ENCODE assay signal across 14 cellular contexts in genomic region chr11:130612291-130612802, GRCh38.
DNase-seq lines count a peak whose midpoint lies in the region; ATAC-seq and TF ChIP-seq lines count a peak whose summit lies in the region.
"Had no signal": no experiment of that assay in that cellular context is flagged by ENCODE, and none has a peak within 500 bp of the region (broad histone marks: within the 10 kb centered on the region; RNA-seq: fewer than 3 reads in every experiment).

No MANE protein-coding gene starts in this region.

- no peaks in the 10 kb centered on the region for H3K36me3 Mint-ChIP-seq in osteocyte (ENCODE audit: unreplicated experiment)
- H3K36me3 Mint-ChIP-seq: brain; CD4-positive, CD25-positive, alpha-beta regulatory T cell had no signal

- no peaks in the 10 kb centered on the region for H3K9me3 Mint-ChIP-seq in osteocyte (ENCODE audit: unreplicated experiment)
- H3K9me3 Mint-ChIP-seq: activated CD4-positive, alpha-beta T cell treated with anti-CD3 and anti-CD28 coated beads, Interleukin-2, amount 10 ng/mL, durations not matched to agents 7 days and 5 days; CD4-positive, CD25-positive, alpha-beta regulatory T cell; T-helper 1 cell treated with Interleukin-12 subunit alpha and Interleukin-12 subunit beta and Interleukin-4 antibody, amounts not matched to agents 30 μg/mL and 1 μg/mL, for 36 hours had no signal

- H3K27ac Mint-ChIP-seq in osteocyte (ENCODE audit: unreplicated experiment) = peak overlapping the region; percentile 61
- H3K27ac Mint-ChIP-seq: activated CD4-positive, alpha-beta T cell treated with anti-CD3 and anti-CD28 coated beads, Interleukin-2, amount 10 ng/mL, durations not matched to agents 7 days and 5 days; brain; CD4-positive, CD25-positive, alpha-beta regulatory T cell; T-helper 1 cell treated with Interleukin-12 subunit alpha and Interleukin-12 subunit beta and Interleukin-4 antibody, amounts not matched to agents 30 μg/mL and 1 μg/mL, for 36 hours had no signal

- no peaks in the 10 kb centered on the region for H3K4me1 ChIP-seq in colonic mucosa

- ATAC-seq in HG03571 (IDR thresholded peaks at IDR 0.05; ENCODE audit: unreplicated experiment) = no peak

- H3K4me3 ChIP-seq in BJ (ENCODE audit: low read depth, low read length) (no peak overlapping the region), colonic mucosa (no peak overlapping the region)

- intact Hi-C loops in colonic mucosa (cut with DNase I) = no loop called here

- CTCF ChIA-PET in BJ (lab: Yijun Ruan, JAX) = interaction anchor here (1.2 to 2.2 kb wide), 5 partner anchors 19 to 250 kb away, joined by 3 to 9 read pairs (median 3); no protein-coding TSS in a partner anchor

- no peaks in the 10 kb centered on the region for H3K9me3 ChIP-seq in colonic mucosa

- POLR2A ChIA-PET in BJ (lab: Charles Lee) = interaction anchor here (0.6 kb wide), 1 partner anchor 218 kb away, joined by 3 read pairs; no protein-coding TSS in a partner anchor

- peak; percentile 85 for DNase-seq in BJ (ENCODE audit: low read depth)
- DNase-seq in RPMI7951 (ENCODE audit: low read depth) = peak; percentile 94
- DNase-seq in fibroblast of gingiva (ENCODE audit: low read depth) = peak; percentile 62
- no peak for DNase-seq in osteocyte (ENCODE audit: extremely low spot score, unreplicated experiment)
- DNase-seq in colonic mucosa = no peak
- DNase-seq in iPS-NIHi11 (ENCODE audit: low spot score) = no peak
- DNase-seq in HCEC 1CT = no peak
- DNase-seq: activated CD4-positive, alpha-beta T cell treated with anti-CD3 and anti-CD28 coated beads, Interleukin-2, amount 10 ng/mL, durations not matched to agents 7 days and 5 days; CD4-positive, CD25-positive, alpha-beta regulatory T cell; NCI-H1048; NCI-H345 had no signal

- H3K27ac ChIP-seq in colonic mucosa = no peak overlapping the region

- no peaks in the 10 kb centered on the region for H3K27me3 Mint-ChIP-seq in osteocyte (ENCODE audit: unreplicated experiment)
- H3K27me3 Mint-ChIP-seq: activated CD4-positive, alpha-beta T cell treated with anti-CD3 and anti-CD28 coated beads, Interleukin-2, amount 10 ng/mL, durations not matched to agents 7 days and 5 days had no signal

- peaks cover 53% of the 10 kb centered on the region for H3K4me1 Mint-ChIP-seq in osteocyte (ENCODE audit: unreplicated experiment)
- H3K4me1 Mint-ChIP-seq: activated CD4-positive, alpha-beta T cell treated with anti-CD3 and anti-CD28 coated beads, Interleukin-2, amount 10 ng/mL, durations not matched to agents 7 days and 5 days; CD4-positive, CD25-positive, alpha-beta regulatory T cell had no signal

- no peak overlapping the region for H3K4me3 Mint-ChIP-seq in osteocyte (ENCODE audit: unreplicated experiment)
- H3K4me3 Mint-ChIP-seq: activated CD4-positive, alpha-beta T cell treated with anti-CD3 and anti-CD28 coated beads, Interleukin-2, amount 10 ng/mL, durations not matched to agents 7 days and 5 days; brain; CD4-positive, CD25-positive, alpha-beta regulatory T cell; T-helper 1 cell treated with Interleukin-12 subunit alpha and Interleukin-12 subunit beta and Interleukin-4 antibody, amounts not matched to agents 30 μg/mL and 1 μg/mL, for 36 hours had no signal

- H3K36me3 ChIP-seq in BJ (ENCODE audit: control insufficient read depth, insufficient read depth, low read length) (no peaks in the 10 kb centered on the region), colonic mucosa (no peaks in the 10 kb centered on the region)

- TF ChIP-seq CTCF in BJ (IDR thresholded peaks at IDR 0.05; ENCODE audit: insufficient read depth, low read depth, low read length) (no peak), osteocyte (IDR thresholded peaks at IDR 0.05) (no peak), colonic mucosa (IDR thresholded peaks at IDR 0.05) (no peak)

- H3K9ac ChIP-seq in colonic mucosa (ENCODE audit: low read depth in 2 of 2, low read length in 2 of 2) = no peak overlapping the region

- no peaks in the 10 kb centered on the region for H3K27me3 ChIP-seq in BJ (ENCODE audit: control insufficient read depth, insufficient read depth, low read length)
- no peaks in the 10 kb centered on the region for H3K27me3 ChIP-seq in colonic mucosa

Comparison
In these comparisons a context has a peak if more than half of its experiments do, and no peak if none do; other contexts are left out.
1. DNase-seq: peak in BJ (single experiment), RPMI7951 (single experiment) and fibroblast of gingiva (single experiment); none in osteocyte (single experiment), colonic mucosa (single experiment), iPS-NIHi11 (single experiment) and HCEC 1CT (single experiment).